19 cellular contexts compared by ENCODE assay signal in the genomic region with DNA sequence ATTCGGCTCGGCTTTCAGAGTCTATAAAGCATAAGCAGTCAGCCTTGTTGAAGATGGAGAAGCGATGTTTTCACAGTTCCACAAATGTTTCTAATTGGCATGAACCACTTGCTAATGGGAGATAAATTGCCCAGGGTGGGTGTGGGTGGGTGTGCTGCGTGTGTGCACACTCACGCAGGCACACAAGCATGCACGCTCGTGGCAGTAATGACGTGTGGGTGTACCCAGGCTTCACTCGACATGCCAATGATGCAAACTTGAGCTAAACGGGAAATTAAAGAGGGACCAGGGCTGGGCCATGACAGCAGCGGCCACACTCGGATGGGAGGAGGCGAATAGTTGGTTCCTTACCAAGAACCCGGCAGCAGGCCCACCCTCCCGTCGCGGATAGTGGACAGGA.
"Had no signal": no experiment of that assay in that cellular context is flagged by ENCODE, and none has a peak within 500 bp of the region (broad histone marks: within the 10 kb centered on the region; RNA-seq: fewer than 3 reads in every experiment).

No MANE protein-coding gene starts in this region.

- H3K4me1 ChIP-seq: esophagus squamous epithelium, foreskin keratinocyte, left lung, lower lobe of right lung had no signal

- H3K4me1 Mint-ChIP-seq: naive thymus-derived CD4-positive, alpha-beta T cell had no signal

- H3K9me3 ChIP-seq: colonic mucosa, esophagus squamous epithelium, heart right ventricle, left lung, lower lobe of right lung had no signal

- H3K27me3 ChIP-seq: colonic mucosa, dorsolateral prefrontal cortex, esophagus squamous epithelium, foreskin keratinocyte, heart right ventricle, left lung had no signal

- ATAC-seq: foreskin keratinocyte; heart right ventricle; left cardiac atrium; left lung; left ventricle myocardium superior; lower lobe of right lung; naive thymus-derived CD4-positive, alpha-beta T cell had no signal

- H3K4me3 Mint-ChIP-seq: naive thymus-derived CD4-positive, alpha-beta T cell had no signal

- H3K27ac ChIP-seq: colonic mucosa, foreskin keratinocyte, heart right ventricle, left lung, lower lobe of right lung had no signal

- H3K36me3 ChIP-seq: colonic mucosa, esophagus squamous epithelium, heart right ventricle, left lung, lower lobe of right lung had no signal

- H3K27ac Mint-ChIP-seq: naive thymus-derived CD4-positive, alpha-beta T cell had no signal

- H3K36me3 Mint-ChIP-seq: naive thymus-derived CD4-positive, alpha-beta T cell had no signal

- DNase-seq: colonic mucosa; cortex of kidney; dermis blood vessel endothelial cell; dorsolateral prefrontal cortex; effector CD4-positive, alpha-beta T cell; effector memory CD4-positive, alpha-beta T cell; esophagus squamous epithelium; foreskin keratinocyte; glutamatergic neuron; head of caudate nucleus; heart right ventricle; hippocampal formation; left cardiac atrium; left lung; left ventricle myocardium superior; lower lobe of right lung; mesendoderm; midbrain; naive thymus-derived CD4-positive, alpha-beta T cell had no signal

- H3K9me3 Mint-ChIP-seq: naive thymus-derived CD4-positive, alpha-beta T cell had no signal

- H3K4me3 ChIP-seq: colonic mucosa, dorsolateral prefrontal cortex, heart right ventricle, left lung, lower lobe of right lung had no signal
